26 cellular contexts compared by ENCODE assay signal in genomic region chr5:135035678-135036030, GRCh38. TPM values are rescaled to one million over a fixed set of nuclear protein-coding genes. Genes with fewer than 3 reads are reported as not detected.
A peak's percentile ranks its signal among the peaks of the same experiment; 100 is the strongest.
DNase-seq lines count a peak whose midpoint lies in the region; ATAC-seq and TF ChIP-seq lines count a peak whose summit lies in the region.
"Had no signal": no experiment of that assay in that cellular context is flagged by ENCODE, and none has a peak within 500 bp of the region (broad histone marks: within the 10 kb centered on the region; RNA-seq: fewer than 3 reads in every experiment).

No MANE protein-coding gene starts in this region.

- CTCF ChIA-PET in T-cell (lab: Charles Lee) = no interaction called here

- H3K9me2 ChIP-seq in DOHH2 (replicated peaks; ENCODE audit: control insufficient read depth, low read length) = no peaks in the 10 kb centered on the region
- H3K9me2 ChIP-seq: SK-N-SH had no signal

- H3K4me2 ChIP-seq in DOHH2 (ENCODE audit: low read length) = peak overlapping the region; percentile 67; the same call in 1 of the 2 replicates
- H3K4me2 ChIP-seq: BLaER1 treated with 17β-estradiol and CSF1 and Interleukin-3, amounts not matched to agents 10 nM and 100 nM; SK-N-SH had no signal

- H3K27me3 Mint-ChIP-seq in activated T-helper 1 cell treated with anti-CD3 and anti-CD28 coated beads, Interleukin-12 subunit alpha, Interleukin-12 subunit beta, Interleukin-2, Interleukin-4 antibody, amounts not matched to agents 30 ng/mL and 10 ng/mL and 1 ng/mL, durations not matched to agents 14 hours and 24 hours and 36 hours (ENCODE audit: insufficient read depth) = peaks cover 72% of the 10 kb centered on the region
- peaks cover 58 to 71% of the 10 kb centered on the region in 2 donors for H3K27me3 Mint-ChIP-seq in T-cell

- peak overlapping the region; percentile 11 for H3K4me3 Mint-ChIP-seq in activated T-helper 1 cell treated with anti-CD3 and anti-CD28 coated beads, Interleukin-12 subunit alpha, Interleukin-12 subunit beta, Interleukin-2, Interleukin-4 antibody, amounts not matched to agents 30 ng/mL and 10 ng/mL and 1 ng/mL, durations not matched to agents 14 hours and 24 hours and 36 hours
- peak overlapping the region in 1 of 3 donors; percentile 82 for H3K4me3 Mint-ChIP-seq in T-cell

- H3K4me3 ChIP-seq in DOHH2 (ENCODE audit: low read length) (no peak overlapping the region), lower lobe of right lung (no peak overlapping the region), transverse colon (no peak overlapping the region)
- H3K4me3 ChIP-seq: BLaER1 treated with 17β-estradiol and CSF1 and Interleukin-3, amounts not matched to agents 10 nM and 100 nM; esophagus muscularis mucosa; GM12878; GM23248; prostate gland; tibial nerve had no signal

- POLR2A ChIA-PET in T-cell (lab: Charles Lee) = no interaction called here

- H3K4me1 Mint-ChIP-seq in activated T-helper 1 cell treated with anti-CD3 and anti-CD28 coated beads, Interleukin-12 subunit alpha, Interleukin-12 subunit beta, Interleukin-2, Interleukin-4 antibody, amounts not matched to agents 30 ng/mL and 10 ng/mL and 1 ng/mL, durations not matched to agents 14 hours and 24 hours and 36 hours (ENCODE audit: low read depth) = peaks cover 21% of the 10 kb centered on the region
- H3K4me1 Mint-ChIP-seq in T-cell = peaks cover 30 to 46% (median 37%) of the 10 kb centered on the region in 3 donors

- WGBS in transverse colon (ENCODE audit: low coverage in 1 of 2), 2 donors = 59% methylated on average over 6 of the region's 6 CpGs; no CpG with 5 or more reads in 1 of the 2 donors

- H3K9me3 ChIP-seq in DOHH2 (ENCODE audit: control insufficient read depth, insufficient read depth, low read length) = no peaks in the 10 kb centered on the region
- no peaks in the 10 kb centered on the region for H3K9me3 ChIP-seq in lower lobe of right lung
- H3K9me3 ChIP-seq in transverse colon = no peaks in the 10 kb centered on the region
- H3K9me3 ChIP-seq: esophagus muscularis mucosa, neutrophil, prostate gland, SK-N-SH, tibial nerve had no signal

- H3K27ac Mint-ChIP-seq in activated T-helper 1 cell treated with anti-CD3 and anti-CD28 coated beads, Interleukin-12 subunit alpha, Interleukin-12 subunit beta, Interleukin-2, Interleukin-4 antibody, amounts not matched to agents 30 ng/mL and 10 ng/mL and 1 ng/mL, durations not matched to agents 14 hours and 24 hours and 36 hours = no peak overlapping the region
- H3K27ac Mint-ChIP-seq in T-cell = no peak overlapping the region
- H3K27ac Mint-ChIP-seq: activated naive CD4-positive, alpha-beta T cell treated with anti-CD3 and anti-CD28 coated beads for 36 hours; effector memory CD8-positive, alpha-beta T cell; T-helper 17 cell had no signal

- TF ChIP-seq EP300 in transverse colon (IDR thresholded peaks at IDR 0.05; ENCODE audit: low read depth) = no peak

- peaks cover 5% of the 10 kb centered on the region for H3K36me3 Mint-ChIP-seq in activated T-helper 1 cell treated with anti-CD3 and anti-CD28 coated beads, Interleukin-12 subunit alpha, Interleukin-12 subunit beta, Interleukin-2, Interleukin-4 antibody, amounts not matched to agents 30 ng/mL and 10 ng/mL and 1 ng/mL, durations not matched to agents 14 hours and 24 hours and 36 hours (ENCODE audit: low read depth)
- no peaks in the 10 kb centered on the region for H3K36me3 Mint-ChIP-seq in T-cell

- no peak for DNase-seq in activated T-helper 1 cell treated with anti-CD3 and anti-CD28 coated beads, Interleukin-12 subunit alpha, Interleukin-12 subunit beta, Interleukin-2, Interleukin-4 antibody, amounts not matched to agents 30 ng/mL and 10 ng/mL and 1 ng/mL, durations not matched to agents 14 hours and 24 hours and 36 hours (ENCODE audit: low spot score)
- DNase-seq in lower lobe of right lung (peak; percentile 25), transverse colon (no peak), T-cell (no peak), Right ventricle myocardium superior (no peak)
- DNase-seq: activated CD4-positive, alpha-beta T cell treated with anti-CD3 and anti-CD28 coated beads for 4 hours; activated naive CD4-positive, alpha-beta T cell treated with anti-CD3 and anti-CD28 coated beads for 36 hours; amniotic stem cell; cortex of kidney; effector memory CD8-positive, alpha-beta T cell; foreskin melanocyte; GM23248; left colon; NCI-H446; NCI-H774; SK-N-SH; T-helper 17 cell had no signal

- no peak for TF ChIP-seq POLR2A in transverse colon (IDR thresholded peaks at IDR 0.05)

- ATAC-seq in lower lobe of right lung (no peak), T-cell (replicated peaks in 1 of 4) (no peak), GM21576 (IDR thresholded peaks at IDR 0.05; ENCODE audit: unreplicated experiment) (no peak), Right ventricle myocardium superior (ENCODE audit: poor library complexity) (no peak)
- ATAC-seq: effector memory CD8-positive, alpha-beta T cell; GM12878; left colon; T-helper 17 cell had no signal

- H3K9me3 Mint-ChIP-seq in activated T-helper 1 cell treated with anti-CD3 and anti-CD28 coated beads, Interleukin-12 subunit alpha, Interleukin-12 subunit beta, Interleukin-2, Interleukin-4 antibody, amounts not matched to agents 30 ng/mL and 10 ng/mL and 1 ng/mL, durations not matched to agents 14 hours and 24 hours and 36 hours = no peaks in the 10 kb centered on the region
- no peaks in the 10 kb centered on the region for H3K9me3 Mint-ChIP-seq in T-cell
- H3K9me3 Mint-ChIP-seq: activated naive CD4-positive, alpha-beta T cell treated with anti-CD3 and anti-CD28 coated beads for 36 hours; effector memory CD8-positive, alpha-beta T cell had no signal

- in situ Hi-C loops in transverse colon (cut with MboI; ENCODE audit: low pct_ligation_motif_present in 1 of 4, low pct_unique_long_range_greater_than_20kb in 1 of 4, low sequenced_read_pairs in 3 of 4) = loop anchor here in 1 of 4 donors (25.0 kb wide), 1 partner anchor 152 kb away; no protein-coding TSS in a partner anchor

- no peaks in the 10 kb centered on the region for H3F3A ChIP-seq in DOHH2 (ENCODE audit: control insufficient read depth, insufficient read depth)

- peaks cover 39% of the 10 kb centered on the region for H3K79me2 ChIP-seq in DOHH2 (ENCODE audit: control insufficient read depth, low read length)

- peaks cover 4% of the 10 kb centered on the region; the same call in 1 of the 2 replicates for H4K20me1 ChIP-seq in DOHH2 (ENCODE audit: control insufficient read depth, insufficient read depth, low read depth, low read length)

- H3K27ac ChIP-seq in DOHH2 (ENCODE audit: low read depth, low read length) (no peak overlapping the region), lower lobe of right lung (no peak overlapping the region), transverse colon (peak overlapping the region; percentile 65 to 85 (median 77))
- H3K27ac ChIP-seq: BLaER1 treated with 17β-estradiol and CSF1 and Interleukin-3, amounts not matched to agents 10 nM and 100 nM; GM23248; neutrophil; tibial nerve had no signal

- intact Hi-C loops in activated T-helper 1 cell treated with anti-CD3 and anti-CD28 coated beads, Interleukin-12 subunit alpha, Interleukin-12 subunit beta, Interleukin-2, Interleukin-4 antibody, amounts not matched to agents 30 ng/mL and 10 ng/mL and 1 ng/mL, durations not matched to agents 14 hours and 24 hours and 36 hours (cut with micrococcal nuclease) = no loop called here
- intact Hi-C loops in lower lobe of right lung (cut with DNase I) = no loop called here
- intact Hi-C loops in transverse colon (cut with DNase I; ENCODE audit: low total_unique reads) = no loop called here
- intact Hi-C loops in Right ventricle myocardium superior (cut with DNase I) = no loop called here

- no peak for TF ChIP-seq CTCF in DOHH2 (IDR thresholded peaks at IDR 0.05; ENCODE audit: low read depth, low read length, poor library complexity, severe bottlenecking)
- no peak for TF ChIP-seq CTCF in lower lobe of right lung (IDR thresholded peaks at IDR 0.05)
- no peak for TF ChIP-seq CTCF in transverse colon (IDR thresholded peaks at IDR 0.05)

- H3K4me1 ChIP-seq in DOHH2 (ENCODE audit: control insufficient read depth, low read length) = peaks cover 34% of the 10 kb centered on the region
- peaks cover 42% of the 10 kb centered on the region for H3K4me1 ChIP-seq in lower lobe of right lung
- H3K4me1 ChIP-seq in transverse colon = peaks cover 28 to 52% (median 48%) of the 10 kb centered on the region in 4 donors
- H3K4me1 ChIP-seq: prostate gland had no signal

- H3K27me3 ChIP-seq in DOHH2 (ENCODE audit: control insufficient read depth, low read length) = no peaks in the 10 kb centered on the region
- H3K27me3 ChIP-seq in lower lobe of right lung (ENCODE audit: low read depth) = peaks cover 96% of the 10 kb centered on the region
- peaks cover 100% of the 10 kb centered on the region for H3K27me3 ChIP-seq in transverse colon

- H3K36me3 ChIP-seq in DOHH2 (ENCODE audit: control insufficient read depth, low read length) = peaks cover 27% of the 10 kb centered on the region
- H3K36me3 ChIP-seq in lower lobe of right lung = no peaks in the 10 kb centered on the region
- H3K36me3 ChIP-seq in transverse colon = no peaks in the 10 kb centered on the region
- H3K36me3 ChIP-seq: BLaER1 treated with 17β-estradiol and CSF1 and Interleukin-3, amounts not matched to agents 10 nM and 100 nM; esophagus muscularis mucosa; neutrophil; prostate gland; tibial nerve had no signal

RNA-seq across cellular contexts. Expression of gene PITX1, which starts 1.6 kb away (rescaled TPM):
- 0.71 and 1.1 TPM in 2 replicates for total RNA-seq in activated T-helper 1 cell treated with anti-CD3 and anti-CD28 coated beads, Interleukin-12 subunit alpha, Interleukin-12 subunit beta, Interleukin-2, Interleukin-4 antibody, amounts not matched to agents 30 ng/mL and 10 ng/mL and 1 ng/mL, durations not matched to agents 14 hours and 24 hours and 36 hours
- 0.47 TPM for total RNA-seq in lower lobe of right lung
- total RNA-seq in transverse colon = 10 to 100 TPM in 1 of 4 donors, 1 to 10 TPM in 3; 3.7 to 13.9 (median 8.4) TPM
- total RNA-seq in T-cell = under 1 TPM in 2 of 5 donors, not detected in 3; 0.32 to 0.38 TPM
- not detected for total RNA-seq in Right ventricle myocardium superior
- total RNA-seq: GM23248, RPMI7951, T-helper 17 cell had no signal

Comparison
In these comparisons a context has a peak if more than half of its experiments do, and no peak if none do; other contexts are left out.
1. H3K27ac ChIP-seq: peak in transverse colon (4 of 4); none in DOHH2 (single experiment) and lower lobe of right lung (single experiment).